In the genomic region with DNA sequence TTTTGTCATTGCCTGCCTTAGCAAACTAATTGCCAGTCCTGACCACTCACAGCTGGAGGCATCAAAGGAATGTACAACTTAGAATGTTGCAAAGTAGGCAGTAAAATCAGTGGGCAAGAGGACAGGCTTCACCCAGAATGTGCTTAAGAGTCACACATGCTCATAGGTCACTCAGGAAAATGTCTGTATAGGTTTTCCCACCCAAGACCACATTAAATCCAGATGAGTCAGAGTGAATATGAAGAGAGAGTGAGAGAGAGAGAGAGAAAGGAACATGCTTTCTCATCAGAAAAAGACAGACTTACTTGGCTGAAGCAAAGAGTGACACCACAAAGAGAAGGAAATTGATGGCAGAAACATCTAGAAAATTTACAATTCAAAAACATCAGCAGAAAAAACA, we compare ENCODE assay signal across 16 cellular contexts. TPM values are rescaled to one million over a fixed set of nuclear protein-coding genes. Genes with fewer than 3 reads are reported as not detected.
DNase-seq lines count a peak whose midpoint lies in the region; ATAC-seq and TF ChIP-seq lines count a peak whose summit lies in the region.
"Had no signal": no experiment of that assay in that cellular context is flagged by ENCODE, and none has a peak within 500 bp of the region (broad histone marks: within the 10 kb centered on the region; RNA-seq: fewer than 3 reads in every experiment).

No MANE protein-coding gene starts in this region.

- H3K4me3 ChIP-seq in HEK293 (ENCODE audit: low read depth, low read length), result no peak overlapping the region
- no peak overlapping the region for H3K4me3 ChIP-seq in fibroblast of villous mesenchyme (ENCODE audit: low read depth, low read length)

- H3K36me3 ChIP-seq in HEK293 (ENCODE audit: control insufficient read depth in 2 of 2, insufficient read depth in 1 of 2, low read length in 2 of 2), result no peaks in the 10 kb centered on the region

- POLR2A ChIA-PET in HEK293 (lab: Yijun Ruan, JAX), result interaction anchor here (1.0 kb wide), 1 partner anchor 22 kb away, joined by 3 read pairs; no protein-coding TSS in a partner anchor

- no peak for TF ChIP-seq CTCF in HEK293 (tag by site-specific recombination; IDR thresholded peaks at IDR 0.05)
- no peak for TF ChIP-seq CTCF in fibroblast of villous mesenchyme (IDR thresholded peaks at IDR 0.05; ENCODE audit: insufficient read depth, low read depth, low read length)

- DNase-seq in A172 (ENCODE audit: low spot score) (peak; percentile 68), amniotic epithelial cell (ENCODE audit: low read depth) (peak; percentile 33), fibroblast of villous mesenchyme (ENCODE audit: low read depth) (peak; percentile 19), amniotic stem cell (lab: John Stamatoyannopoulos, UW) (no peak), D341Med (ENCODE audit: low spot score) (no peak)
- DNase-seq in activated CD4-positive, alpha-beta T cell treated with anti-CD3 and anti-CD28 coated beads for 48 hours, result no peak
- no peak for DNase-seq in stimulated activated naive CD8-positive, alpha-beta T cell treated with anti-CD3 and anti-CD28 coated beads, Interleukin-15, Interleukin-2, amounts not matched to agents 100 U/mL and 50 U/mL, for 24 hours
- DNase-seq: 8988T; activated CD8-positive, alpha-beta memory T cell treated with anti-CD3 and anti-CD28 coated beads, Interleukin-2, amount 50 U/mL, for 48 hours; Caco-2; H7; MV-4-11; NCI-H446 had no signal

- CTCF ChIA-PET in HEK293 (lab: Yijun Ruan, JAX), result interaction anchor here (0.6 kb wide), 1 partner anchor 1604 kb away, joined by 3 read pairs; no protein-coding TSS in a partner anchor

- no peaks in the 10 kb centered on the region; the same call in 1 of the 2 replicates for H3K9me3 ChIP-seq in HEK293 (ENCODE audit: control insufficient read depth, insufficient read depth, low read depth, low read length)
- H3K9me3 ChIP-seq: Caco-2 had no signal

- no peak for ATAC-seq in stimulated activated naive CD8-positive, alpha-beta T cell treated with anti-CD3 and anti-CD28 coated beads, Interleukin-15, Interleukin-2, amounts not matched to agents 100 U/mL and 50 U/mL, for 24 hours
- ATAC-seq: activated CD4-positive, CD25-positive, alpha-beta regulatory T cell treated with anti-CD3 and anti-CD28 coated beads, Interleukin-2, amount 50 U/mL, for 24 hours; activated naive CD4-positive, alpha-beta T cell treated with anti-CD3 and anti-CD28 coated beads, Interleukin-2, amount 50 U/mL, for 72 hours had no signal

- H3K27ac ChIP-seq in HEK293 (ENCODE audit: extremely low read depth, low read depth, low read length), result no peak overlapping the region

- H3K4me1 ChIP-seq in HEK293 (ENCODE audit: control insufficient read depth, insufficient read depth, low read length), result no peaks in the 10 kb centered on the region
- H3K4me1 ChIP-seq: Caco-2 had no signal

TF ChIP-seq in HEK293, 187 proteins besides CTCF, POLR2A, EP300 and RAD21:
- TF ChIP-seq PRDM1 (tag by site-specific recombination; IDR thresholded peaks at IDR 0.05), result peak; percentile 85
- TF ChIP-seq ZNF202 (tag by site-specific recombination; IDR thresholded peaks at IDR 0.05; ENCODE audit: borderline replicate concordance), result no peak

RNA-seq across cellular contexts. Expression of a gene that starts 37.9 kb away (rescaled TPM):
- 0.29 and 0.74 TPM in 2 replicates for total RNA-seq in A172 (2014; rRNA removed; shearing (Covaris generic))
- total RNA-seq in fibroblast of villous mesenchyme, result under 0.01 TPM in 2 replicates

Comparison
In these comparisons a context has a peak if more than half of its experiments do, and no peak if none do; other contexts are left out.
1. DNase-seq: peak in A172 (single experiment), amniotic epithelial cell (single experiment) and fibroblast of villous mesenchyme (single experiment); none in amniotic stem cell (single experiment), activated CD4-positive, alpha-beta T cell treated with anti-CD3 and anti-CD28 coated beads for 48 hours (single experiment), D341Med (single experiment) and stimulated activated naive CD8-positive, alpha-beta T cell treated with anti-CD3 and anti-CD28 coated beads, Interleukin-15, Interleukin-2, amounts not matched to agents 100 U/mL and 50 U/mL, for 24 hours (single experiment).